10 cellular contexts compared by ENCODE assay signal in the genomic region with DNA sequence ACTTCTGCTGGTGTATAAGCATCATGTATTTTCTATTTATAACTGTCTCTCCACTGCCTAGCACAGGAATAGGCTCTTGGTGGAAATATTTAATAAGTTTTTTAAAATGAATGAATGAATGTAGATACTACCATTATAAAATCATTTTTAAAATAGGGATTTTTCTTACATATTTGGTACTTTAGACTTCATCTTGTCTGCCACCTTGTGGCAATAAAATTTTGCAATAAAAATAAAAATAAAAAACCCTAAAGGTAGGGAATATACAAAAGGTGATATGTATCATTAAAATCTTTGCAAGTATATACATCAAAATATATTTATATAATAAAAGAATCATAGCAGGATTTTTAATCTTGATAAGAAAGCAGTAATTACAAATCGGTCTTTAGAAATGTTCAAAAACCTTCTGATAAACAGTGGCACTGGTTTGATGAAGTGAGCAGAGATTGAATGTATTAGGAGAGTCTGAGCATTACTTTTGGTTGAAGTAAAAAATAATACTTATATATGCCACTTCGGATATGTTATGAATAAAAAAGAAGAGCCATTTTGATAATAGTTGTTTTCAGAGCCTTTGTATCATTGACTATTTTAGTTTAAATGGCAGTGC.
DNase-seq lines count a peak whose midpoint lies in the region; ATAC-seq, FAIRE-seq and TF ChIP-seq lines count a peak whose summit lies in the region.
"Had no signal": no experiment of that assay in that cellular context is flagged by ENCODE, and none has a peak within 500 bp of the region (broad histone marks: within the 10 kb centered on the region; RNA-seq: fewer than 3 reads in every experiment).

No MANE protein-coding gene starts in this region.

- H3K36me3 Mint-ChIP-seq in nephron (ENCODE audit: low read depth) = no peaks in the 10 kb centered on the region

- H3K27ac Mint-ChIP-seq in nephron = no peak overlapping the region

- no peak for ATAC-seq in HG03108 (IDR thresholded peaks at IDR 0.05; ENCODE audit: unreplicated experiment)
- ATAC-seq: activated T-cell treated with anti-CD3 and anti-CD28 coated beads, Interleukin-2, amount 50 U/mL, for 4 hours had no signal

- FAIRE-seq in colon (lab: Jason Lieb, UNC) = peak; percentile 79

- H3K4me1 Mint-ChIP-seq in nephron = no peaks in the 10 kb centered on the region

- H3K27me3 Mint-ChIP-seq in nephron (ENCODE audit: low read depth) = no peaks in the 10 kb centered on the region

- H3K4me3 Mint-ChIP-seq in nephron = no peak overlapping the region
- H3K4me3 Mint-ChIP-seq: activated T-cell treated with anti-CD3 and anti-CD28 coated beads, Interleukin-2, amount 50 U/mL, for 4 hours had no signal

- DNase-seq in EH (ENCODE audit: low read depth) (peak; percentile 7), LoVo (ENCODE audit: low spot score) (peak; percentile 8), HK-2 (ENCODE audit: unreplicated experiment) (no peak), ureter (ENCODE audit: low spot score) (no peak), NCI-H524 treated with DMSO at 0.1 percent for 48 hours (lab: John Stamatoyannopoulos, UW) (no peak)
- DNase-seq: activated T-cell treated with anti-CD3 and anti-CD28 coated beads, Interleukin-2, amount 50 U/mL, for 4 hours; T-helper 1 cell had no signal

- no peaks in the 10 kb centered on the region for H3K9me3 Mint-ChIP-seq in nephron
- H3K9me3 Mint-ChIP-seq: activated T-cell treated with anti-CD3 and anti-CD28 coated beads, Interleukin-2, amount 50 U/mL, for 4 hours had no signal

- peak; percentile 46 to 55 (median 50) for TF ChIP-seq CTCF in nephron (IDR thresholded peaks at IDR 0.05; ENCODE audit: unreplicated experiment in 3 of 3)

Comparison
In these comparisons a context has a peak if more than half of its experiments do, and no peak if none do; other contexts are left out.
1. DNase-seq: peak in EH (single experiment) and LoVo (single experiment); none in HK-2 (single experiment), ureter (single experiment) and NCI-H524 treated with DMSO at 0.1 percent for 48 hours (single experiment).